ENCODE assay signal across 8 cellular contexts in the genomic region with DNA sequence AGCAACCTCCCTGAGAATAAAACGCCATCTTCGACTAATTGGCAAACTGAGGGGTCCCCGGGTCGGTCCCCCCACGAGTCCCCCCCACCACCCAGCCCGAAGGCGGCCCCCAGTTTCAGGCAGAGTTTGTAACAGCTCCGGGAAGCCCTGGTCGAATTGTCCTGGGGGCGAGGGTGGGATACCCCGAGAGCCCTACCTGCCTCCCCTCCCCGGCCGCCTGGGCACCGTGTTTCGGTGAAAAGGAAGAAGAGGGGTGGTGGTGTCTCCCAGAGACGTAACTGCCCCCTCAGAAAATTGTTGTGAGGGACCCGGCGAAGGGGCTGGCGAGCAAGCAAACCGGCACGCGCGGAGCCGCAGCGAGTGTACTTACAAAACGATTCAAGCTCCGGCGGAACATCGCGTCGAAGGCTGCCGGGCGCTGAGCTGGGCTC. TPM values are rescaled to one million over a fixed set of nuclear protein-coding genes. Genes with fewer than 3 reads are reported as not detected.
DNase-seq lines count a peak whose midpoint lies in the region; ATAC-seq, FAIRE-seq and TF ChIP-seq lines count a peak whose summit lies in the region.

No MANE protein-coding gene starts in this region.

- peak overlapping the region in 1 of 2 experiments; percentile 61 for H3K4ac ChIP-seq in mesenchymal stem cell (ENCODE audit: low read depth in 1 of 2, low read length in 2 of 2)

- H3K14ac ChIP-seq in mesenchymal stem cell (ENCODE audit: low read length in 2 of 2) = no peak overlapping the region

- H3K27me3 ChIP-seq in cardiac muscle cell = no peaks in the 10 kb centered on the region
- H3K27me3 ChIP-seq in K562 (ENCODE audit: control insufficient read depth in 2 of 2, insufficient read depth in 2 of 2, low read length in 2 of 2) = no peaks in the 10 kb centered on the region
- no peaks in the 10 kb centered on the region for H3K27me3 ChIP-seq in mesenchymal stem cell (ENCODE audit: control insufficient read depth in 1 of 2, insufficient read depth in 1 of 2, low read length in 2 of 2)
- no peaks in the 10 kb centered on the region for H3K27me3 ChIP-seq in uterus

- no peak overlapping the region for H4K91ac ChIP-seq in mesenchymal stem cell (ENCODE audit: low read length)

- DNase-seq in cardiac muscle cell (ENCODE audit: low read depth in 1 of 2, low spot score in 1 of 2) = no peak
- no peak for DNase-seq in left cardiac atrium
- peak in 3 of 4 experiments; percentile 13 to 15 (median 14) for DNase-seq in K562 (ENCODE audit: extremely low read depth in 1 of 4, low spot score in 3 of 4)
- DNase-seq in mesenchymal stem cell = no peak
- DNase-seq in uterus = peak in 1 of 2 donors; percentile 19
- no peak for DNase-seq in DMS 273 treated with DMSO at 0.1 percent for 48 hours (lab: John Stamatoyannopoulos, UW)
- no peak for DNase-seq in superior temporal gyrus (ENCODE audit: extremely low spot score)

- BruUV-seq in K562 (replicated peaks; lab: Mats Ljungman, UMichigan) = no TSS peak

- no peak overlapping the region for H2AK5ac ChIP-seq in mesenchymal stem cell (ENCODE audit: low read length, severe bottlenecking)

- H3K9me3 ChIP-seq in cardiac muscle cell (ENCODE audit: low read depth) = no peaks in the 10 kb centered on the region
- H3K9me3 ChIP-seq in K562 (replicated peaks; ENCODE audit: control insufficient read depth, insufficient read depth, low read depth, low read length) = no peaks in the 10 kb centered on the region
- H3K9me3 ChIP-seq in mesenchymal stem cell (ENCODE audit: control insufficient read depth, low read length) = no peaks in the 10 kb centered on the region
- no peaks in the 10 kb centered on the region for H3K9me3 ChIP-seq in uterus

- no peak overlapping the region for H3K23ac ChIP-seq in mesenchymal stem cell (ENCODE audit: low read length in 2 of 2)

- H3K18ac ChIP-seq in mesenchymal stem cell (ENCODE audit: low read depth in 1 of 2, low read length in 2 of 2) = peak overlapping the region; percentile 21 to 24

- no peaks in the 10 kb centered on the region for H3K4me1 ChIP-seq in cardiac muscle cell (ENCODE audit: low read depth)
- peaks cover 4 to 11% of the 10 kb centered on the region in 2 experiments; a peak in 4 of 5 replicates for H3K4me1 ChIP-seq in K562 (replicated peaks in 1 of 2; ENCODE audit: control insufficient read depth in 2 of 2, insufficient read depth in 2 of 2, low read length in 2 of 2)
- H3K4me1 ChIP-seq in mesenchymal stem cell (ENCODE audit: control insufficient read depth, insufficient read depth, low read depth, low read length) = peaks cover 1% of the 10 kb centered on the region
- no peaks in the 10 kb centered on the region for H3K4me1 ChIP-seq in uterus

- FAIRE-seq in K562 (lab: Jason Lieb, UNC) = no peak

- H4K8ac ChIP-seq in mesenchymal stem cell (ENCODE audit: low read length) = no peak overlapping the region

- H3K9ac ChIP-seq in K562 (ENCODE audit: insufficient read depth in 1 of 2, low read depth in 2 of 2, low read length in 2 of 2) (peak overlapping the region; percentile 77 to 95), mesenchymal stem cell (ENCODE audit: low read length) (peak overlapping the region; percentile 82)

- H3K4me3 ChIP-seq in cardiac muscle cell = peak overlapping the region; percentile 51
- H3K4me3 ChIP-seq in K562 = peak overlapping the region; percentile 83
- peak overlapping the region; percentile 82 to 83 for H3K4me3 ChIP-seq in mesenchymal stem cell (ENCODE audit: insufficient read depth in 1 of 2, low read depth in 1 of 2, low read length in 2 of 2)
- peak overlapping the region; percentile 52 to 82 for H3K4me3 ChIP-seq in uterus

- peaks cover 54% of the 10 kb centered on the region for H3K79me2 ChIP-seq in K562 (ENCODE audit: control insufficient read depth, insufficient read depth, low read length)

- H3K36me3 ChIP-seq in cardiac muscle cell (no peaks in the 10 kb centered on the region), K562 (ENCODE audit: control insufficient read depth, insufficient read depth, low read length) (peaks cover 9% of the 10 kb centered on the region; the same call in 1 of the 3 replicates), mesenchymal stem cell (ENCODE audit: control insufficient read depth in 1 of 2, insufficient read depth in 2 of 2, low read depth in 1 of 2, low read length in 2 of 2) (no peaks in the 10 kb centered on the region), uterus (no peaks in the 10 kb centered on the region)

- no peak for TF ChIP-seq CTCF in cardiac muscle cell (IDR thresholded peaks at IDR 0.05; ENCODE audit: low read depth, low read length)
- no peak for TF ChIP-seq CTCF in K562 (IDR thresholded peaks at IDR 0.05 in 2 of 3, conservative IDR thresholded peaks at IDR 0.05 in 1 of 3; ENCODE audit: insufficient read depth in 2 of 3, low read depth in 1 of 3, low read length in 3 of 3)
- no peak for TF ChIP-seq CTCF in uterus (IDR thresholded peaks at IDR 0.05)

- WGBS in K562 (ENCODE audit: insufficient coverage, low coverage, missing lambda C conversion rate) = 0% methylated on average over 5 of the region's 33 CpGs
- 0% methylated on average over 4 of the region's 33 CpGs for WGBS in mesenchymal stem cell

- TF ChIP-seq EP300 in K562 (IDR thresholded peaks at IDR 0.05; ENCODE audit: low read length) = no peak

- peak overlapping the region; percentile 76 for H2AFZ ChIP-seq in K562 (ENCODE audit: low read depth, low read length)
- no peak overlapping the region for H2AFZ ChIP-seq in mesenchymal stem cell (ENCODE audit: low read depth, low read length)

- TF ChIP-seq RAD21 in K562 (CRISPR knock-in tag; conservative IDR thresholded peaks at IDR 0.05 in 1 of 2, IDR thresholded peaks at IDR 0.05 in 1 of 2) = no peak

- no peak overlapping the region for H2BK15ac ChIP-seq in mesenchymal stem cell (ENCODE audit: low read depth, poor library complexity, severe bottlenecking)

- no peak overlapping the region for H2BK120ac ChIP-seq in mesenchymal stem cell (ENCODE audit: low read depth, low read length)

- no peak overlapping the region for H2BK5ac ChIP-seq in mesenchymal stem cell (ENCODE audit: low read depth, low read length, poor library complexity, severe bottlenecking)

- in situ Hi-C loops in K562 (cut with MboI) = no loop called here

- no peak overlapping the region for H2BK12ac ChIP-seq in mesenchymal stem cell (ENCODE audit: low read length in 2 of 2)

- H3K79me1 ChIP-seq in mesenchymal stem cell (replicated peaks; ENCODE audit: low read length, poor library complexity, severe bottlenecking) = no peaks in the 10 kb centered on the region

- no peaks in the 10 kb centered on the region for H3K9me1 ChIP-seq in K562 (ENCODE audit: control insufficient read depth, insufficient read depth, low read length)

- POLR2A ChIA-PET in K562 (lab: Yijun Ruan, JAX) = interaction anchor here (0.6 to 1.1 kb wide), 5 partner anchors 8 to 287 kb away, joined by 3 to 5 read pairs (median 4); no protein-coding TSS in a partner anchor

- intact Hi-C loops in left cardiac atrium (cut with DNase I) (no loop called here), K562 (cut with micrococcal nuclease) (loop anchor here (5.0 to 10.0 kb wide), 2 partner anchors 54 to 147 kb away; no protein-coding TSS in a partner anchor), uterus (cut with DNase I; ENCODE audit: low total_unique reads) (no loop called here)

- peak overlapping the region; percentile 82 for H3K4me2 ChIP-seq in K562 (ENCODE audit: insufficient read depth, low read length)
- peak overlapping the region; percentile 78 for H3K4me2 ChIP-seq in mesenchymal stem cell (ENCODE audit: low read length, poor library complexity, severe bottlenecking)

- CTCF ChIA-PET in K562 (lab: Yijun Ruan, JAX; ENCODE audit: low intra/inter-chr PET ratio) = no interaction called here

- TF ChIP-seq POLR2A in K562 (conservative IDR thresholded peaks at IDR 0.05) = no peak
- TF ChIP-seq POLR2A in uterus (IDR thresholded peaks at IDR 0.05) = no peak

- no peak for ATAC-seq in left cardiac atrium
- ATAC-seq in K562 = no peak
- no peak for ATAC-seq in GM21515 (IDR thresholded peaks at IDR 0.05; ENCODE audit: unreplicated experiment)

- H3K27ac ChIP-seq in cardiac muscle cell = no peak overlapping the region
- peak overlapping the region; percentile 79 for H3K27ac ChIP-seq in K562 (ENCODE audit: extremely low read depth, low read depth, low read length)
- H3K27ac ChIP-seq in mesenchymal stem cell (ENCODE audit: low read length, poor library complexity, severe bottlenecking) = no peak overlapping the region
- peak overlapping the region; percentile 90 to 99 for H3K27ac ChIP-seq in uterus

- no peaks in the 10 kb centered on the region; the same call in none of the 2 replicates for H4K20me1 ChIP-seq in K562 (replicated peaks; ENCODE audit: control insufficient read depth, insufficient read depth, low read length)

RNA-seq across cellular contexts. Expression of a gene that starts 1.2 kb away (rescaled TPM):
- total RNA-seq in cardiac muscle cell (10.6 and 17.1 TPM in 2 replicates), left cardiac atrium (10 to 100 TPM in 1 of 2 donors, 1 to 10 TPM in 1; 7.2 to 10.9 TPM), K562 (2014; rRNA removed) (30.1 and 36.8 TPM in 2 replicates), K562 (2014; rRNA removed; fragmentation: Illumina TruSeq; extraction: Trizol) (40.2 and 44.8 TPM in 2 replicates), K562 (2015; rRNA removed; fragmentation: Illumina TruSeq; extraction: Trizol) (34.0 and 37.0 TPM in 2 replicates), K562 (2021) (29.4 and 31.0 TPM in 2 replicates), uterus (10 to 100 TPM; 35.6 to 67.9 (median 52.4) TPM)
- polyA plus RNA-seq in cardiac muscle cell (7.4 and 11.4 TPM in 2 replicates), K562 (2011; rRNA removed) (32.2 and 42.2 TPM in 2 replicates), K562 (2014; fragmentation: Illumina TruSeq; extraction: Trizol) (22.9 and 26.6 TPM in 2 replicates), K562 (2014; fragmentation: Nextera tagmentation; extraction: Ambion mirVana) (10 to 100 TPM; 18.2 to 18.9 TPM), K562 (2014; rRNA removed) (18.4 and 21.9 TPM in 2 replicates)
- total RNA-seq in K562 (2011; cell fraction: chromatin; rRNA removed; ENCODE audit: low replicate concordance) = 33.6 and 79.8 TPM in 2 replicates
- total RNA-seq in K562 (2011; cell fraction: nucleolus; rRNA removed) = 18.3 and 31.7 TPM in 2 replicates
- total RNA-seq in K562 (2011; cell fraction: nucleoplasm; rRNA removed) = 40.1 and 63.1 TPM in 2 replicates
- 6.0 and 11.9 TPM in 2 replicates for polyA plus RNA-seq in K562 (2011; cell fraction: cytosol; rRNA removed)
- 15.7 and 19.3 TPM in 2 replicates for polyA plus RNA-seq in K562 (2011; cell fraction: nucleus; rRNA removed)
- 12.3 and 17.4 TPM in 2 replicates for polyA plus RNA-seq in K562 (2012)
- 55.5 and 67.5 TPM in 2 replicates for polyA minus RNA-seq in K562 (2011; rRNA and poly(A)+ RNA removed)
- 23.2 and 32.5 TPM in 2 replicates for polyA minus RNA-seq in K562 (2011; cell fraction: cytosol; rRNA and poly(A)+ RNA removed)
- polyA minus RNA-seq in K562 (2011; cell fraction: nucleus; rRNA and poly(A)+ RNA removed) = 25.8 and 40.3 TPM in 2 replicates
- polyA plus RNA-seq in mesenchymal stem cell (2013, experiment 1 of 2) = 18.8 TPM
- 20.2 TPM for polyA plus RNA-seq in mesenchymal stem cell (2013, experiment 2 of 2)

RNA-seq across cellular contexts. Expression of a gene that starts 33.7 kb away (rescaled TPM):
- not detected in 2 replicates for total RNA-seq in cardiac muscle cell
- polyA plus RNA-seq in cardiac muscle cell = not detected in 2 replicates
- not detected for total RNA-seq in left cardiac atrium
- total RNA-seq in K562 (2011; cell fraction: chromatin; rRNA removed; ENCODE audit: low replicate concordance) = not detected in 2 replicates
- not detected in 2 replicates for total RNA-seq in K562 (2011; cell fraction: nucleolus; rRNA removed)
- not detected in 2 replicates for total RNA-seq in K562 (2011; cell fraction: nucleoplasm; rRNA removed)
- total RNA-seq in K562 (2014; rRNA removed) = not detected in 2 replicates
- total RNA-seq in K562 (2014; rRNA removed; fragmentation: Illumina TruSeq; extraction: Trizol) = not detected in 2 replicates
- not detected in 2 replicates for total RNA-seq in K562 (2015; rRNA removed; fragmentation: Illumina TruSeq; extraction: Trizol)
- total RNA-seq in K562 (2021) = not detected in 2 replicates
- polyA plus RNA-seq in K562 (2011; rRNA removed) = not detected in 2 replicates
- not detected in 2 replicates for polyA plus RNA-seq in K562 (2011; cell fraction: cytosol; rRNA removed)
- polyA plus RNA-seq in K562 (2011; cell fraction: nucleus; rRNA removed) = not detected in 2 replicates
- not detected in 2 replicates for polyA plus RNA-seq in K562 (2012)
- not detected in 2 replicates for polyA plus RNA-seq in K562 (2014; fragmentation: Illumina TruSeq; extraction: Trizol)
- polyA plus RNA-seq in K562 (2014; fragmentation: Nextera tagmentation; extraction: Ambion mirVana) = not detected
- not detected in 2 replicates for polyA plus RNA-seq in K562 (2014; rRNA removed)
- polyA minus RNA-seq in K562 (2011; rRNA and poly(A)+ RNA removed) = not detected in 2 replicates
- polyA minus RNA-seq in K562 (2011; cell fraction: cytosol; rRNA and poly(A)+ RNA removed) = not detected in 2 replicates
- not detected in 2 replicates for polyA minus RNA-seq in K562 (2011; cell fraction: nucleus; rRNA and poly(A)+ RNA removed)
- polyA plus RNA-seq in mesenchymal stem cell (2013, experiment 1 of 2) = not detected
- polyA plus RNA-seq in mesenchymal stem cell (2013, experiment 2 of 2) = not detected
- not detected for total RNA-seq in uterus

Comparison
In these comparisons a context has a peak if more than half of its experiments do, and no peak if none do; other contexts are left out.
1. DNase-seq: peak in K562 (3 of 4); none in cardiac muscle cell (0 of 2), left cardiac atrium (single experiment), mesenchymal stem cell (single experiment), DMS 273 treated with DMSO at 0.1 percent for 48 hours (single experiment) and superior temporal gyrus (single experiment).
2. H3K27ac ChIP-seq: peak in K562 (single experiment) and uterus (2 of 2); none in cardiac muscle cell (single experiment) and mesenchymal stem cell (single experiment).
3. Peak in every context shown above with its lines, with median percentiles within 50 percentile points of each other: H3K4me3 ChIP-seq.